Comparison of ENCODE assay signal across 9 cellular contexts in genomic region chr12:65892905-65893304, GRCh38.
DNase-seq lines count a peak whose midpoint lies in the region; TF ChIP-seq lines count a peak whose summit lies in the region.
"Had no signal": no experiment of that assay in that cellular context is flagged by ENCODE, and none has a peak within 500 bp of the region (broad histone marks: within the 10 kb centered on the region; RNA-seq: fewer than 3 reads in every experiment).

No MANE protein-coding gene starts in this region.

- H3K27ac ChIP-seq in caudate nucleus (ENCODE audit: low read depth, low read length) = no peak overlapping the region

- H3K4me1 Mint-ChIP-seq in neural crest cell = peaks cover 81% of the 10 kb centered on the region

- intact Hi-C loops in posterior vena cava (cut with DNase I) = no loop called here

- peak overlapping the region; percentile 63 for H3K4me3 Mint-ChIP-seq in neural crest cell

- no peak for TF ChIP-seq POLR2A in NB4 (IDR thresholded peaks at IDR 0.05; ENCODE audit: extremely low read depth, insufficient read length)

- peaks cover 7% of the 10 kb centered on the region for H3K36me3 Mint-ChIP-seq in neural crest cell (ENCODE audit: low read depth)

- DNase-seq in EL (peak; percentile 94), NB4 (ENCODE audit: low read depth) (peak; percentile 44), dermis blood vessel endothelial cell (peak; percentile 74), neural crest cell (ENCODE audit: low read depth, low spot score) (no peak), posterior vena cava (ENCODE audit: low spot score) (no peak), caudate nucleus (lab: John Stamatoyannopoulos, UW) (no peak)
- no peak for DNase-seq in activated CD4-positive, CD25-positive, alpha-beta regulatory T cell treated with anti-CD3 and anti-CD28 coated beads, Interleukin-2, amount 50 U/mL, for 72 hours
- DNase-seq in stimulated activated CD4-positive, alpha-beta T cell treated with anti-CD3 and anti-CD28 coated beads, Interleukin-2, amount 100 ng/mL, for 24 hours = no peak
- DNase-seq: left ventricle myocardium superior had no signal

- peaks cover 1% of the 10 kb centered on the region for H3K9me3 Mint-ChIP-seq in neural crest cell

- TF ChIP-seq CTCF in NB4 (IDR thresholded peaks at IDR 0.05; ENCODE audit: low read depth, low read length) (no peak), neural crest cell (conservative IDR thresholded peaks at IDR 0.05) (no peak)

- no peak overlapping the region for H3K4me3 ChIP-seq in NB4 (ENCODE audit: low read depth, low read length)

- peak overlapping the region; percentile 95 for H3K27ac Mint-ChIP-seq in neural crest cell (ENCODE audit: unreplicated experiment)

- H3K27me3 Mint-ChIP-seq in neural crest cell (ENCODE audit: low read depth) = no peaks in the 10 kb centered on the region

Comparison
In these comparisons a context has a peak if more than half of its experiments do, and no peak if none do; other contexts are left out.
1. DNase-seq: peak in EL (single experiment), NB4 (single experiment) and dermis blood vessel endothelial cell (single experiment); none in neural crest cell (single experiment), posterior vena cava (single experiment), caudate nucleus (0 of 61), activated CD4-positive, CD25-positive, alpha-beta regulatory T cell treated with anti-CD3 and anti-CD28 coated beads, Interleukin-2, amount 50 U/mL, for 72 hours (single experiment) and stimulated activated CD4-positive, alpha-beta T cell treated with anti-CD3 and anti-CD28 coated beads, Interleukin-2, amount 100 ng/mL, for 24 hours (0 of 2).